Comparison of ENCODE assay signal across 10 cellular contexts in the genomic region with DNA sequence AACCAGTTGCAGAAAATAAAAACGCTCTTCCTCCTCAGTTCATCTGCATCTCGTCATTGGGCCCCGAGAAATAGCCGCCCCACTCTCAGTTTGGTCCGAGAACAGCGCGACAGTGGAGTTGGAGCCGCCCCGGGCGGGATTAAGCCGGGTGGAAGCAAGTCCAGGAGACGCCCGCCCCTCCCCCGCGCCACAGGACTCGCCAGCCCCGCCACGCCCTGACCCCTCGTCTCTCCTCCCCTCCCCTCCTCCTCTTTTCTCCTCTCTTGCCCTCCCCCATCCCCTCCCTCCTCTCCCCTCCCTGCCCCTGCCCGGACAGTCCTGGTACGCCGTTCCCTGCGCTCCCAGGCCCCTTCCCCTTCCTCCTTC.
A peak's percentile ranks its signal among the peaks of the same experiment; 100 is the strongest.
DNase-seq lines count a peak whose midpoint lies in the region; TF ChIP-seq lines count a peak whose summit lies in the region.
"Had no signal": no experiment of that assay in that cellular context is flagged by ENCODE, and none has a peak within 500 bp of the region (broad histone marks: within the 10 kb centered on the region; RNA-seq: fewer than 3 reads in every experiment).

No MANE protein-coding gene starts in this region.

- POLR2A ChIA-PET in MCF 10A (lab: Yijun Ruan, JAX): no interaction called here
- POLR2A ChIA-PET in Caco-2 (lab: Charles Lee): no interaction called here

- in situ Hi-C loops in T47D (cut with HindIII; ENCODE audit: low pct_unique_long_range_greater_than_20kb, low sequenced_read_pairs): no loop called here

- no peaks in the 10 kb centered on the region for H3K36me3 ChIP-seq in mucosa of stomach (ENCODE audit: control insufficient read depth, insufficient read depth, low read length)
- H3K36me3 ChIP-seq in vagina: no peaks in the 10 kb centered on the region
- H3K36me3 ChIP-seq in Caco-2 (ENCODE audit: control insufficient read depth, insufficient read depth, low read length): no peaks in the 10 kb centered on the region

- intact Hi-C loops in MCF 10A (cut with micrococcal nuclease): no loop called here
- intact Hi-C loops in vagina (cut with DNase I): loop anchor here (5.0 kb wide), 1 partner anchor 85 kb away; a partner anchor contains a TSS
- intact Hi-C loops in Caco-2 (cut with micrococcal nuclease; ENCODE audit: unreplicated experiment): no loop called here

- peak in 1 of 2 donors; percentile 27 for TF ChIP-seq POLR2A in vagina (IDR thresholded peaks at IDR 0.05)

- no peak for TF ChIP-seq CTCF in MCF 10A (IDR thresholded peaks at IDR 0.05; ENCODE audit: unreplicated experiment)
- TF ChIP-seq CTCF in fibroblast of mammary gland (conservative IDR thresholded peaks at IDR 0.05; ENCODE audit: control insufficient read depth, insufficient read depth, low read depth, low read length): no peak
- no peak for TF ChIP-seq CTCF in vagina (IDR thresholded peaks at IDR 0.05)
- no peak for TF ChIP-seq CTCF in Caco-2 (IDR thresholded peaks at IDR 0.05; ENCODE audit: insufficient read depth in 1 of 2, low read depth in 1 of 2, low read length in 1 of 2, severe bottlenecking in 1 of 2, unreplicated experiment in 1 of 2)

- peak overlapping the region; percentile 90 for H3K27ac ChIP-seq in vagina
- H3K27ac ChIP-seq: BLaER1 treated with 17β-estradiol and CSF1 and Interleukin-3, amounts not matched to agents 10 nM and 100 nM had no signal

- H3K4me3 Mint-ChIP-seq in MCF 10A (ENCODE audit: unreplicated experiment) (no peak overlapping the region), Caco-2 (ENCODE audit: unreplicated experiment) (no peak overlapping the region)
- H3K4me3 Mint-ChIP-seq: activated CD8-positive, alpha-beta memory T cell treated with anti-CD3 and anti-CD28 coated beads, Interleukin-2, amount 10 ng/mL, durations not matched to agents 7 days and 5 days had no signal

- H3K4me1 Mint-ChIP-seq in MCF 10A (ENCODE audit: insufficient read depth, unreplicated experiment) (no peaks in the 10 kb centered on the region), Caco-2 (ENCODE audit: low read depth, unreplicated experiment) (no peaks in the 10 kb centered on the region)
- H3K4me1 Mint-ChIP-seq: activated CD8-positive, alpha-beta memory T cell treated with anti-CD3 and anti-CD28 coated beads, Interleukin-2, amount 10 ng/mL, durations not matched to agents 7 days and 5 days had no signal

- CTCF ChIA-PET in MCF 10A (lab: Yijun Ruan, JAX): no interaction called here
- CTCF ChIA-PET in Caco-2 (lab: Charles Lee): no interaction called here

- no peaks in the 10 kb centered on the region for H3K27me3 Mint-ChIP-seq in MCF 10A (ENCODE audit: insufficient read depth, unreplicated experiment)
- H3K27me3 Mint-ChIP-seq in Caco-2 (ENCODE audit: insufficient read depth, unreplicated experiment): no peaks in the 10 kb centered on the region

- H3K4me1 ChIP-seq in mucosa of stomach (ENCODE audit: control insufficient read depth, insufficient read depth, low read length): peaks cover 4% of the 10 kb centered on the region
- H3K4me1 ChIP-seq in vagina: peaks cover 31% of the 10 kb centered on the region
- H3K4me1 ChIP-seq in Caco-2: no peaks in the 10 kb centered on the region
- H3K4me1 ChIP-seq: BLaER1 treated with 17β-estradiol and CSF1 and Interleukin-3, amounts not matched to agents 10 nM and 100 nM had no signal

- BruUV-seq in MCF 10A (replicated peaks; lab: Mats Ljungman, UMichigan) (no TSS peak), Caco-2 (replicated peaks; lab: Mats Ljungman, UMichigan) (no TSS peak)

- peaks cover 22% of the 10 kb centered on the region for H3K27me3 ChIP-seq in mucosa of stomach (ENCODE audit: control insufficient read depth, insufficient read depth, low read length)
- H3K27me3 ChIP-seq in vagina: no peaks in the 10 kb centered on the region
- no peaks in the 10 kb centered on the region for H3K27me3 ChIP-seq in Caco-2 (replicated peaks; ENCODE audit: control insufficient read depth, insufficient read depth, low read length)
- H3K27me3 ChIP-seq: BLaER1 treated with 17β-estradiol and CSF1 and Interleukin-3, amounts not matched to agents 10 nM and 100 nM had no signal

- H3K27ac Mint-ChIP-seq in MCF 10A (ENCODE audit: low read depth, unreplicated experiment) (no peak overlapping the region), Caco-2 (ENCODE audit: unreplicated experiment) (no peak overlapping the region)
- H3K27ac Mint-ChIP-seq: activated CD8-positive, alpha-beta memory T cell treated with anti-CD3 and anti-CD28 coated beads, Interleukin-2, amount 10 ng/mL, durations not matched to agents 7 days and 5 days had no signal

- DNase-seq in T47D (ENCODE audit: low read depth in 1 of 2, low spot score in 1 of 2) (peak; percentile 54 to 87), MCF 10A (ENCODE audit: unreplicated experiment) (no peak), fibroblast of mammary gland (ENCODE audit: low read depth) (peak; percentile 36), vagina (ENCODE audit: extremely low spot score in 2 of 2) (no peak), NCI-H345 (lab: John Stamatoyannopoulos, UW) (no peak), NCI-H2107 treated with DMSO at 0.1 percent for 48 hours (lab: John Stamatoyannopoulos, UW; ENCODE audit: unreplicated experiment) (no peak), Caco-2 (no peak)
- DNase-seq: activated CD8-positive, alpha-beta memory T cell treated with anti-CD3 and anti-CD28 coated beads, Interleukin-2, amount 10 ng/mL, durations not matched to agents 7 days and 5 days had no signal

- H3K9me3 Mint-ChIP-seq in MCF 10A (ENCODE audit: unreplicated experiment): peaks cover 13% of the 10 kb centered on the region
- peaks cover 10% of the 10 kb centered on the region for H3K9me3 Mint-ChIP-seq in Caco-2 (ENCODE audit: unreplicated experiment)

- H3K9ac ChIP-seq in mucosa of stomach (ENCODE audit: low read length): peak overlapping the region; percentile 48
- H3K9ac ChIP-seq: BLaER1 treated with 17β-estradiol and CSF1 and Interleukin-3, amounts not matched to agents 10 nM and 100 nM had no signal

- H3K9me3 ChIP-seq in mucosa of stomach (ENCODE audit: control insufficient read depth, low read length) (no peaks in the 10 kb centered on the region), vagina (peaks cover 3% of the 10 kb centered on the region), Caco-2 (peaks cover 31% of the 10 kb centered on the region)

- no peaks in the 10 kb centered on the region for H3K36me3 Mint-ChIP-seq in MCF 10A (ENCODE audit: insufficient read depth, unreplicated experiment)
- H3K36me3 Mint-ChIP-seq in Caco-2 (ENCODE audit: insufficient read depth, unreplicated experiment): no peaks in the 10 kb centered on the region

- H3K4me3 ChIP-seq in fibroblast of mammary gland (ENCODE audit: control insufficient read depth, low read depth, low read length) (peak overlapping the region; percentile 27), mucosa of stomach (ENCODE audit: low read length) (no peak overlapping the region), vagina (peak overlapping the region; percentile 49 to 51), Caco-2 (ENCODE audit: low read depth, low read length) (no peak overlapping the region)
- H3K4me3 ChIP-seq: BLaER1 treated with 17β-estradiol and CSF1 and Interleukin-3, amounts not matched to agents 10 nM and 100 nM had no signal

Comparison
In these comparisons a context has a peak if more than half of its experiments do, and no peak if none do; other contexts are left out.
1. DNase-seq: peak in T47D (2 of 2) and fibroblast of mammary gland (single experiment); none in MCF 10A (single experiment), vagina (0 of 2), NCI-H345 (single experiment), NCI-H2107 treated with DMSO at 0.1 percent for 48 hours (single experiment) and Caco-2 (0 of 2).
2. H3K4me3 ChIP-seq: peak in fibroblast of mammary gland (single experiment) and vagina (2 of 2); none in mucosa of stomach (single experiment) and Caco-2 (single experiment).